ENCODE assay signal across 8 cellular contexts in the genomic region with DNA sequence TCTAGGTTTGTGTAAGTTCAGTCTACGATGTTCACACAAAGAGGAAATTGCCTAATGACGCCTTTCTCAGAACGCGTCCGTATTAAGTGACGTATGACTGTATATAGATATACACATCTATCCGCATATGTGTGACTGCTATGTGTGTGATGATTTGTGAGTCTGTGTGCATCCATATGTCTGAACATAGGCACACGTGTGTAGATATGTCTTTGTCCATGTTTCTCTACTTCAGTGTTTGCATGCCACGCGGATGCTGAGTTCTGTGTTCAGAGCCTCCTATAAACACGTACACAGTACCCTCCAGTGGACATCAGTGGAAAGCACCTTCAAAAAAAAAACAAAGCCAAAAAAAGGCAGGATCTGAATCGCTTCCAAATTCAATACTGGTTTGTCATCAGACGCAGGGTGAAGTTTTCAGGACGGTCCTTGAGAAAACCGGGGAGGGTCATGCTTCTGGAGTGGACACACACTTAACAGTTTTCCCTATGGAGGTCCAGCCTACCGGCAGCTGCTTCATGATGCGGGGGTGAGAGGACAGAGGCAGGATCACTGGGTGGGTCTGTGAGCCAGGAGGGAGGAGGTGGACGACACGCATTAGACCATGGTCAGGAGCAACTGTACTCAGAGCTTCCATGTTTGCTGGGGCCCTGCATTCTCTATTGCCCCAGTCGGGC. TPM values are rescaled to one million over a fixed set of nuclear protein-coding genes. Genes with fewer than 3 reads are reported as not detected.
DNase-seq lines count a peak whose midpoint lies in the region; ATAC-seq, FAIRE-seq and TF ChIP-seq lines count a peak whose summit lies in the region.

No MANE protein-coding gene starts in this region.

- TF ChIP-seq POLR2A in GM12892 (IDR thresholded peaks at IDR 0.05; ENCODE audit: low read depth, low read length) (no peak), heart left ventricle (IDR thresholded peaks at IDR 0.05) (no peak)

- H3K4me1 ChIP-seq in adipocyte (ENCODE audit: control insufficient read depth, insufficient read depth, low read length) (peaks cover 24% of the 10 kb centered on the region), heart left ventricle (peaks cover 0 to 9% (median 0%) of the 10 kb centered on the region in 12 donors)

- intact Hi-C loops in heart left ventricle (cut with DNase I): loop anchor here (1.0 to 10.0 kb wide), 13 partner anchors 276 to 618 kb away; a partner anchor contains a TSS

- peak; percentile 73 to 90 (median 81) for ATAC-seq in heart left ventricle

- no peaks in the 10 kb centered on the region for H3K36me3 ChIP-seq in adipocyte (ENCODE audit: control insufficient read depth, insufficient read depth, low read length, severe bottlenecking)
- H3K36me3 ChIP-seq in heart left ventricle: no peaks in the 10 kb centered on the region

- DNase-seq in AG09319 (ENCODE audit: extremely low read depth, low read depth) (peak; percentile 63), GM12892 (ENCODE audit: insufficient read length) (no peak), HPDE6-E6E7 (ENCODE audit: extremely low spot score) (peak; percentile 54), NCI-H748 treated with DMSO at 0.1 percent for 48 hours (lab: John Stamatoyannopoulos, UW) (peak; percentile 64), adipocyte (ENCODE audit: low read depth) (peak; percentile 91), heart left ventricle (peak in 3 of 5 donors; percentile 20 to 44 (median 26)), renal cortical epithelial cell (ENCODE audit: low read depth) (peak; percentile 75), activated gamma-delta T cell treated with Interleukin-2 at 50 U/mL for 16 hours (no peak)

- H3K27me3 ChIP-seq in adipocyte (replicated peaks; ENCODE audit: control insufficient read depth, insufficient read depth, low read length) (no peaks in the 10 kb centered on the region), heart left ventricle (no peaks in the 10 kb centered on the region)

- no peak overlapping the region for H3K27ac ChIP-seq in heart left ventricle

- H3K9me3 ChIP-seq in adipocyte (ENCODE audit: control insufficient read depth, low read length): no peaks in the 10 kb centered on the region
- no peaks in the 10 kb centered on the region for H3K9me3 ChIP-seq in heart left ventricle

- peak overlapping the region; percentile 54 for H3K4me3 ChIP-seq in adipocyte (ENCODE audit: low read length)
- peak overlapping the region in 1 of 12 donors; percentile 32 for H3K4me3 ChIP-seq in heart left ventricle

- WGBS in heart left ventricle, 4 donors: 40 to 45% (median 43%) methylated on average over 20 of the region's 20 CpGs

- H3K9ac ChIP-seq in adipocyte (ENCODE audit: low read length): peak overlapping the region; percentile 58

- peak; percentile 79 for TF ChIP-seq CTCF in AG09319 (IDR thresholded peaks at IDR 0.05; ENCODE audit: low read depth, low read length)
- peak; percentile 36 to 72 (median 66) for TF ChIP-seq CTCF in heart left ventricle (IDR thresholded peaks at IDR 0.05)

- peak; percentile 87 for FAIRE-seq in GM12892 (lab: Jason Lieb, UNC)

RNA-seq across cellular contexts. Expression of a gene that starts 29.5 kb away (rescaled TPM):
- 20.5 TPM for polyA plus RNA-seq in GM12892 (2012; ENCODE audit: missing spikeins)
- total RNA-seq in heart left ventricle: 10 to 100 TPM; 15.3 to 55.6 (median 20.7) TPM
- 10 to 100 TPM in 1 of 2 donors, 1 to 10 TPM in 1; 7.5 to 26.1 TPM for polyA plus RNA-seq in heart left ventricle
- total RNA-seq in renal cortical epithelial cell: 43.2 and 162 TPM in 2 replicates

Comparison
In these comparisons a context has a peak if more than half of its experiments do, and no peak if none do; other contexts are left out.
1. DNase-seq: peak in AG09319 (single experiment), HPDE6-E6E7 (single experiment), NCI-H748 treated with DMSO at 0.1 percent for 48 hours (single experiment), adipocyte (single experiment), heart left ventricle (3 of 5) and renal cortical epithelial cell (single experiment); none in GM12892 (single experiment) and activated gamma-delta T cell treated with Interleukin-2 at 50 U/mL for 16 hours (single experiment).